10 cellular contexts compared by ENCODE assay signal in genomic region chr21:45456014-45456835, GRCh38. TPM values are rescaled to one million over a fixed set of nuclear protein-coding genes. Genes with fewer than 3 reads are reported as not detected.
DNase-seq lines count a peak whose midpoint lies in the region; ATAC-seq and TF ChIP-seq lines count a peak whose summit lies in the region.
"Had no signal": no experiment of that assay in that cellular context is flagged by ENCODE, and none has a peak within 500 bp of the region (broad histone marks: within the 10 kb centered on the region; RNA-seq: fewer than 3 reads in every experiment).

No MANE protein-coding gene starts in this region.

- H3K4me3 ChIP-seq in Loucy (ENCODE audit: low read length, poor library complexity, severe bottlenecking) (no peak overlapping the region), colonic mucosa (peak overlapping the region; percentile 10), liver (ENCODE audit: low read depth in 1 of 3, low read length in 3 of 3) (peak overlapping the region; percentile 84 to 92 (median 90)), subcutaneous abdominal adipose tissue (ENCODE audit: low read depth in 1 of 5, low read length in 5 of 5) (peak overlapping the region in 4 of 5 donors; percentile 52 to 68 (median 62)), SJCRH30 (no peak overlapping the region)

- no peaks in the 10 kb centered on the region for H3K27me3 ChIP-seq in Loucy (ENCODE audit: insufficient read depth, low read length, poor library complexity, severe bottlenecking)
- H3K27me3 ChIP-seq in colonic mucosa: no peaks in the 10 kb centered on the region
- H3K27me3 ChIP-seq in liver (ENCODE audit: control insufficient read depth in 4 of 4, insufficient read depth in 4 of 4, low read length in 3 of 4): no peaks in the 10 kb centered on the region
- no peaks in the 10 kb centered on the region for H3K27me3 ChIP-seq in subcutaneous abdominal adipose tissue (ENCODE audit: control insufficient read depth in 5 of 5, insufficient read depth in 4 of 5, low read length in 5 of 5)
- no peaks in the 10 kb centered on the region for H3K27me3 ChIP-seq in SJCRH30

- H2AFZ ChIP-seq in Loucy (ENCODE audit: low read length): no peak overlapping the region

- H3K4me2 ChIP-seq in Loucy (ENCODE audit: low read depth, low read length, poor library complexity, severe bottlenecking): peak overlapping the region; percentile 60

- H3K9ac ChIP-seq in Loucy (ENCODE audit: low read depth, low read length, poor library complexity, severe bottlenecking) (no peak overlapping the region), colonic mucosa (ENCODE audit: low read depth in 2 of 2, low read length in 2 of 2) (no peak overlapping the region), liver (ENCODE audit: low read depth in 1 of 2, low read length in 2 of 2) (peak overlapping the region; percentile 68 to 83), subcutaneous abdominal adipose tissue (ENCODE audit: low read length in 5 of 5) (peak overlapping the region in 1 of 5 donors; percentile 71)

- peaks cover 10% of the 10 kb centered on the region for H3K4me1 ChIP-seq in Loucy (ENCODE audit: insufficient read depth, low read length, poor library complexity, severe bottlenecking)
- no peaks in the 10 kb centered on the region for H3K4me1 ChIP-seq in colonic mucosa
- H3K4me1 ChIP-seq in liver (ENCODE audit: control insufficient read depth in 4 of 4, insufficient read depth in 4 of 4, low read length in 3 of 4): peaks cover 25 to 75% (median 61%) of the 10 kb centered on the region in 4 donors
- peaks cover 6 to 48% (median 28%) of the 10 kb centered on the region in 5 donors for H3K4me1 ChIP-seq in subcutaneous abdominal adipose tissue (ENCODE audit: control insufficient read depth in 5 of 5, insufficient read depth in 5 of 5, low read length in 5 of 5)
- H3K4me1 ChIP-seq in SJCRH30: peaks cover 10% of the 10 kb centered on the region

- H3K9me2 ChIP-seq in Loucy (replicated peaks; ENCODE audit: low read depth, low read length): no peaks in the 10 kb centered on the region

- no peaks in the 10 kb centered on the region for H3K79me2 ChIP-seq in Loucy (ENCODE audit: insufficient read depth, low read length)

- no peak for TF ChIP-seq RAD21 in liver (IDR thresholded peaks at IDR 0.05)

- DNase-seq in colonic mucosa (no peak), GM03348 (ENCODE audit: low spot score) (no peak), SJCRH30 (no peak)
- DNase-seq: KG1, NCI-H2029, occipital lobe had no signal

- no peaks in the 10 kb centered on the region for H3K9me3 ChIP-seq in Loucy (ENCODE audit: insufficient read depth, low read depth, low read length)
- H3K9me3 ChIP-seq in colonic mucosa: no peaks in the 10 kb centered on the region
- H3K9me3 ChIP-seq in liver (ENCODE audit: control insufficient read depth in 4 of 4, low read length in 3 of 4): no peaks in the 10 kb centered on the region
- H3K9me3 ChIP-seq in subcutaneous abdominal adipose tissue (ENCODE audit: control insufficient read depth in 5 of 5, low read length in 5 of 5): peaks cover 0 to 4% (median 1%) of the 10 kb centered on the region in 5 donors
- H3K9me3 ChIP-seq in SJCRH30 (replicated peaks): 0 out of 2 replicates have a peak, but pooled peaks cover 9% of the 10 kb centered on the region

- intact Hi-C loops in colonic mucosa (cut with DNase I): no loop called here

- ATAC-seq in SK-N-SH treated with all-trans-retinoic acid at 6 μM for 48 hours: no peak

- no peaks in the 10 kb centered on the region for H3K36me3 ChIP-seq in Loucy (ENCODE audit: insufficient read depth, low read length)
- H3K36me3 ChIP-seq in colonic mucosa: no peaks in the 10 kb centered on the region
- peaks cover 0 to 5% (median under 1%) of the 10 kb centered on the region in 4 donors for H3K36me3 ChIP-seq in liver (ENCODE audit: control insufficient read depth in 4 of 4, insufficient read depth in 3 of 4, low read depth in 1 of 4, low read length in 3 of 4)
- H3K36me3 ChIP-seq in subcutaneous abdominal adipose tissue (ENCODE audit: control insufficient read depth in 5 of 5, insufficient read depth in 5 of 5, low read length in 5 of 5): peaks cover 0 to 11% (median 3%) of the 10 kb centered on the region in 5 donors
- no peaks in the 10 kb centered on the region for H3K36me3 ChIP-seq in SJCRH30

- no peak for TF ChIP-seq CTCF in Loucy (conservative IDR thresholded peaks at IDR 0.05; ENCODE audit: low read length)
- no peak for TF ChIP-seq CTCF in colonic mucosa (IDR thresholded peaks at IDR 0.05)
- TF ChIP-seq CTCF in liver (IDR thresholded peaks at IDR 0.05; ENCODE audit: low read depth, low read length, missing input control): no peak

- WGBS in liver: 37% methylated on average over 55 of the region's 55 CpGs

- peaks cover 7% of the 10 kb centered on the region; the same call in 1 of the 2 replicates for H3F3A ChIP-seq in Loucy (ENCODE audit: low read depth)

- H3K27ac ChIP-seq in colonic mucosa (no peak overlapping the region), liver (ENCODE audit: low read depth in 1 of 2, low read length in 2 of 2) (peak overlapping the region; percentile 64 to 77), subcutaneous abdominal adipose tissue (ENCODE audit: low read depth, low read length) (no peak overlapping the region), SJCRH30 (no peak overlapping the region)

- no peaks in the 10 kb centered on the region for H4K20me1 ChIP-seq in Loucy (ENCODE audit: insufficient read depth, low read length, poor library complexity, severe bottlenecking)

TF ChIP-seq in liver, 16 proteins besides CTCF, POLR2A, EP300 and RAD21 (continues in another document):
- TF ChIP-seq RXRA (IDR thresholded peaks at IDR 0.05) (no peak), ATF3 (IDR thresholded peaks at IDR 0.05) (no peak), NR2F2 (IDR thresholded peaks at IDR 0.05) (no peak), HNF4G (IDR thresholded peaks at IDR 0.05) (no peak), REST (IDR thresholded peaks at IDR 0.05) (no peak)

TF ChIP-seq in SK-N-SH treated with all-trans-retinoic acid at 6 μM for 48 hours, 23 proteins besides CTCF, POLR2A, EP300 and RAD21 (continues in another document):
- TF ChIP-seq ZNF565 (CRISPR knock-in tag; conservative IDR thresholded peaks at IDR 0.05; ENCODE audit: low read depth): no peak
- no peak for TF ChIP-seq ZFP3 (CRISPR knock-in tag; IDR thresholded peaks at IDR 0.05)
- no peak for TF ChIP-seq ZNF70 (CRISPR knock-in tag; IDR thresholded peaks at IDR 0.05)
- TF ChIP-seq ZFP30 (CRISPR knock-in tag; IDR thresholded peaks at IDR 0.05): no peak
- no peak for TF ChIP-seq OSR1 (CRISPR knock-in tag; IDR thresholded peaks at IDR 0.05)
- no peak for TF ChIP-seq ESRRG (CRISPR knock-in tag; IDR thresholded peaks at IDR 0.05)
- TF ChIP-seq CSDC2 (CRISPR knock-in tag; IDR thresholded peaks at IDR 0.05): no peak
- TF ChIP-seq POU6F1 (CRISPR knock-in tag; IDR thresholded peaks at IDR 0.05; ENCODE audit: borderline replicate concordance, low read depth): no peak
- TF ChIP-seq TSHZ2 (CRISPR knock-in tag; IDR thresholded peaks at IDR 0.05): no peak
- no peak for TF ChIP-seq SNAI2 (CRISPR knock-in tag; IDR thresholded peaks at IDR 0.05)
- TF ChIP-seq TOX (CRISPR knock-in tag; IDR thresholded peaks at IDR 0.05; ENCODE audit: borderline replicate concordance): no peak
- no peak for TF ChIP-seq ZNF8 (CRISPR knock-in tag; IDR thresholded peaks at IDR 0.05)
- TF ChIP-seq ISL1 (CRISPR knock-in tag; IDR thresholded peaks at IDR 0.05): no peak
- no peak for TF ChIP-seq BACH2 (CRISPR knock-in tag; IDR thresholded peaks at IDR 0.05; ENCODE audit: borderline replicate concordance)
- no peak for TF ChIP-seq TCF4 (CRISPR knock-in tag; IDR thresholded peaks at IDR 0.05; ENCODE audit: borderline replicate concordance)

RNA-seq across cellular contexts. Expression of gene COL18A1, which starts 51.3 kb away (rescaled TPM):
- 10 to 100 TPM in 1 of 2 donors, 1 to 10 TPM in 1; 8.4 to 22.3 TPM for total RNA-seq in colonic mucosa
- total RNA-seq in liver: 100 to 1,000 TPM; 209 to 308 TPM
- polyA plus RNA-seq in liver: 100 to 1,000 TPM in 1 of 2 donors, 10 to 100 TPM in 1; 44.9 to 255 TPM
- 18.5 and 19.5 TPM in 2 replicates for total RNA-seq in SJCRH30 (2014; rRNA removed; shearing (Covaris generic))

Comparison
In these comparisons a context has a peak if more than half of its experiments do, and no peak if none do; other contexts are left out.
1. H3K4me3 ChIP-seq: peak in colonic mucosa (single experiment), liver (3 of 3) and subcutaneous abdominal adipose tissue (4 of 5); none in Loucy (single experiment) and SJCRH30 (single experiment).
2. H3K9ac ChIP-seq: peak in liver (2 of 2); none in Loucy (single experiment) and colonic mucosa (0 of 2).
3. H3K27ac ChIP-seq: peak in liver (2 of 2); none in colonic mucosa (single experiment), subcutaneous abdominal adipose tissue (single experiment) and SJCRH30 (single experiment).
4. RNA of gene COL18A1, which starts 51.3 kb away (total RNA-seq): 209 to 308 TPM in liver; 8.4 to 22.3 TPM in colonic mucosa and 18.5 to 19.5 TPM in SJCRH30; every median in the first group is over 4 times any median in the second.